Comparison of ENCODE assay signal across 1 cellular context in the genomic region with DNA sequence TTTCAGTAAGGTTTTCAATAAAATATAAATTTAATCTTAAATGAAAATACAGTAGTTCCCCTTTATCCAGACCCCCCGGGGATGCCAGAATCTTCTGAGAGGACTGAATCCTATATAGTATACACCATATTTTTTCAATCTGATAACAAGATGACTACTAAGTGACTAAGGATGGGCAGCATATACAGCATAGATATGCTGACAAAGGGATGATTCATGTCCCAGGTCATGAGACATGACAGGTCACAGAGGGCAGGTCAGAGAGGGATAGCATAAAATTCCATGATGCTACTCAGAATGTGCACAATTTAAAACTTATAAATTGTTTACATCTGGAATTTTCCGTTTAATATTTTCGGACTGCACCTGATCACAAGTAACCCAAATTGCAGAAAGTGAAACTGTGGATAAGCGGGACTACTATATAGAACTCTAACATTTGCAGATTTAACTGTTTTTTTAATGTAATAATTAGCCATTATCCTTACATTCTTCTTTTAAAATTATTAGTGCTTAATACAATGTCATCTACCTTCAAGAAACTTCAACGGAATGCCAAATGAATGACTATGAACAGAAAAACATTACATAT.
TF ChIP-seq lines count a peak whose summit lies in the region.

No MANE protein-coding gene starts in this region.

TF ChIP-seq in K562, 482 proteins besides CTCF, POLR2A, EP300 and RAD21 (continued from another document and continues in another):
- TF ChIP-seq, protein P1, sequence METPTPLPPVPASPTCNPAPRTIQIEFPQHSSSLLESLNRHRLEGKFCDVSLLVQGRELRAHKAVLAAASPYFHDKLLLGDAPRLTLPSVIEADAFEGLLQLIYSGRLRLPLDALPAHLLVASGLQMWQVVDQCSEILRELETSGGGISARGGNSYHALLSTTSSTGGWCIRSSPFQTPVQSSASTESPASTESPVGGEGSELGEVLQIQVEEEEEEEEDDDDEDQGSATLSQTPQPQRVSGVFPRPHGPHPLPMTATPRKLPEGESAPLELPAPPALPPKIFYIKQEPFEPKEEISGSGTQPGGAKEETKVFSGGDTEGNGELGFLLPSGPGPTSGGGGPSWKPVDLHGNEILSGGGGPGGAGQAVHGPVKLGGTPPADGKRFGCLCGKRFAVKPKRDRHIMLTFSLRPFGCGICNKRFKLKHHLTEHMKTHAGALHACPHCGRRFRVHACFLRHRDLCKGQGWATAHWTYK (CRISPR knock-in tag; IDR thresholded peaks at IDR 0.05) = no peak
- TF ChIP-seq ILK (tag; IDR thresholded peaks at IDR 0.05; ENCODE audit: borderline replicate concordance, low read depth) = no peak
- TF ChIP-seq KLF13 (tag; IDR thresholded peaks at IDR 0.05; ENCODE audit: borderline replicate concordance, low read depth) = no peak
- TF ChIP-seq ZNF551 (CRISPR knock-in tag; IDR thresholded peaks at IDR 0.05) = no peak
- no peak for TF ChIP-seq ZKSCAN8 (CRISPR knock-in tag; IDR thresholded peaks at IDR 0.05)
- TF ChIP-seq, protein P2, sequence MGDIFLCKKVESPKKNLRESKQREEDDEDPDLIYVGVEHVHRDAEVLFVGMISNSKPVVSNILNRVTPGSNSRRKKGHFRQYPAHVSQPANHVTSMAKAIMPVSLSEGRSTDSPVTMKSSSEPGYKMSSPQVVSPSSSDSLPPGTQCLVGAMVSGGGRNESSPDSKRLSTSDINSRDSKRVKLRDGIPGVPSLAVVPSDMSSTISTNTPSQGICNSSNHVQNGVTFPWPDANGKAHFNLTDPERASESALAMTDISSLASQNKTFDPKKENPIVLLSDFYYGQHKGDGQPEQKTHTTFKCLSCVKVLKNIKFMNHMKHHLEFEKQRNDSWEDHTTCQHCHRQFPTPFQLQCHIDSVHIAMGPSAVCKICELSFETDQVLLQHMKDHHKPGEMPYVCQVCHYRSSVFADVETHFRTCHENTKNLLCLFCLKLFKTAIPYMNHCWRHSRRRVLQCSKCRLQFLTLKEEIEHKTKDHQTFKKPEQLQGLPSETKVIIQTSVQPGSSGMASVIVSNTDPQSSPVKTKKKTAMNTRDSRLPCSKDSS (IDR thresholded peaks at IDR 0.05; ENCODE audit: low read depth, partially characterized antibody) = no peak
- no peak for TF ChIP-seq ZNF707 (CRISPR knock-in tag; conservative IDR thresholded peaks at IDR 0.05)
- no peak for TF ChIP-seq NRF1 (conservative IDR thresholded peaks at IDR 0.05 in 1 of 2, IDR thresholded peaks at IDR 0.05 in 1 of 2)
- TF ChIP-seq XRCC5 (IDR thresholded peaks at IDR 0.05; ENCODE audit: low read depth, low read length) = no peak
- no peak for TF ChIP-seq MXI1 (IDR thresholded peaks at IDR 0.05; ENCODE audit: low read depth, low read length)
- peak; percentile 86 for TF ChIP-seq SMARCE1 (IDR thresholded peaks at IDR 0.05)
- no peak for TF ChIP-seq MEF2D (tag; conservative IDR thresholded peaks at IDR 0.05; ENCODE audit: low read depth)
- TF ChIP-seq, protein P3, sequence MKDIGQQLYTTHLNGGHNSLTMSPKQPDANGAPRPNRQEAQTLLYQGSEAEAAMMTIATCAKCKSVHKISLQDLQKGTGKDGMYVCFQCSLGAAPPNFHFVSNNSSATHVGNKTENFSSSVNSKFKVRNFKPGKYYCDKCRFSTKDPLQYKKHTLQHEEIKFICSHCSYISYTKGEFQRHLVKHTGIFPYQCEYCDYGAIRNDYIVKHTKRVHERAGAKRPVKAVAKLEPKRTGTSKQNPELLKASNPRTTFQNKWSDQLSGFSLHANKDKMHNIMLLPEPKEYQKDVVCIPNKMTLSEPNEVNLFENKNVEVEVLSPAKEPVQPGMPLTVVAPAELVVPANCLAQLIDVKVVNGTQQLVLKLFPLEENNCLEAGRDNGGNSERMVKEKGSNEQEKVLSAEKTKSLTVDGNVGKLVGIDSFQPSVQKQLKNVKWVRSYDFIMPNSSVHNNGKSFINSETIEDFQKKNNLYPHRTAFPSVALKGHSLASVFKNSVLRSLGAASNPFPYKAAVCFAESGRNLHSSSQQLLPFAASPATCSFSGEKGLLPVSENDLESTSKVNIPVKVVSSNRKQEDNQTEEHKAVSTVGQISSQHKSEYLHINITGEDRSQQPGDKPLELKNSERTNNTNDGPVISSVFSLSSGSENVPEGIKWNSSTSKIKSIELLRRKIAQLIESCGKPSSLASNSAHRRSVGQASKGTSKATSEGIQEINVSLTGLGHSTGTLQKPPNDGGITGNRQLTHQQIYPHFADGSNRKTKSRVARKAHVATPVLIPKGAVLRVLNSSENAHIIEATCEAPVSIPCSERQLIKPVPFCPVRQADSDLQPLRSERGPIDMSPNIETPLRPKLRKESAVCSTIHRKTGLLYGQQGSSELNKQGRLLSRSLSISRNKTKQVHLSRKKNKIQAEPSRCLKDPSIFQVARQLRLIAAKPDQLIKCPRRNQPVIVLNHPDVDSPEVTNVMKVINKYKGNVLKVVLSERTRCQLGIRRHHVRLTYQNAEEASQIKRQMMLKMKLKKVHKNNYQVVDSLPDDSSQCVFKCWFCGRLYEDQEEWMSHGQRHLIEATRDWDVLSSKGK (CRISPR knock-in tag; IDR thresholded peaks at IDR 0.05) = no peak
- no peak for TF ChIP-seq SRSF7 (optimal IDR thresholded peaks at IDR 0.05; ENCODE audit: low read depth, low read length)
- TF ChIP-seq, protein P4, sequence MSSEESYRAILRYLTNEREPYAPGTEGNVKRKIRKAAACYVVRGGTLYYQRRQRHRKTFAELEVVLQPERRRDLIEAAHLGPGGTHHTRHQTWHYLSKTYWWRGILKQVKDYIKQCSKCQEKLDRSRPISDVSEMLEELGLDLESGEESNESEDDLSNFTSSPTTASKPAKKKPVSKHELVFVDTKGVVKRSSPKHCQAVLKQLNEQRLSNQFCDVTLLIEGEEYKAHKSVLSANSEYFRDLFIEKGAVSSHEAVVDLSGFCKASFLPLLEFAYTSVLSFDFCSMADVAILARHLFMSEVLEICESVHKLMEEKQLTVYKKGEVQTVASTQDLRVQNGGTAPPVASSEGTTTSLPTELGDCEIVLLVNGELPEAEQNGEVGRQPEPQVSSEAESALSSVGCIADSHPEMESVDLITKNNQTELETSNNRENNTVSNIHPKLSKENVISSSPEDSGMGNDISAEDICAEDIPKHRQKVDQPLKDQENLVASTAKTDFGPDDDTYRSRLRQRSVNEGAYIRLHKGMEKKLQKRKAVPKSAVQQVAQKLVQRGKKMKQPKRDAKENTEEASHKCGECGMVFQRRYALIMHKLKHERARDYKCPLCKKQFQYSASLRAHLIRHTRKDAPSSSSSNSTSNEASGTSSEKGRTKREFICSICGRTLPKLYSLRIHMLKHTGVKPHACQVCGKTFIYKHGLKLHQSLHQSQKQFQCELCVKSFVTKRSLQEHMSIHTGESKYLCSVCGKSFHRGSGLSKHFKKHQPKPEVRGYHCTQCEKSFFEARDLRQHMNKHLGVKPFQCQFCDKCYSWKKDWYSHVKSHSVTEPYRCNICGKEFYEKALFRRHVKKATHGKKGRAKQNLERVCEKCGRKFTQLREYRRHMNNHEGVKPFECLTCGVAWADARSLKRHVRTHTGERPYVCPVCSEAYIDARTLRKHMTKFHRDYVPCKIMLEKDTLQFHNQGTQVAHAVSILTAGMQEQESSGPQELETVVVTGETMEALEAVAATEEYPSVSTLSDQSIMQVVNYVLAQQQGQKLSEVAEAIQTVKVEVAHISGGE (CRISPR knock-in tag; IDR thresholded peaks at IDR 0.05) = no peak
- peak; percentile 43 for TF ChIP-seq CBFA2T3 (IDR thresholded peaks at IDR 0.05)
- TF ChIP-seq ZNF197 (CRISPR knock-in tag; IDR thresholded peaks at IDR 0.05; ENCODE audit: low read depth) = no peak
- TF ChIP-seq, protein P5, sequence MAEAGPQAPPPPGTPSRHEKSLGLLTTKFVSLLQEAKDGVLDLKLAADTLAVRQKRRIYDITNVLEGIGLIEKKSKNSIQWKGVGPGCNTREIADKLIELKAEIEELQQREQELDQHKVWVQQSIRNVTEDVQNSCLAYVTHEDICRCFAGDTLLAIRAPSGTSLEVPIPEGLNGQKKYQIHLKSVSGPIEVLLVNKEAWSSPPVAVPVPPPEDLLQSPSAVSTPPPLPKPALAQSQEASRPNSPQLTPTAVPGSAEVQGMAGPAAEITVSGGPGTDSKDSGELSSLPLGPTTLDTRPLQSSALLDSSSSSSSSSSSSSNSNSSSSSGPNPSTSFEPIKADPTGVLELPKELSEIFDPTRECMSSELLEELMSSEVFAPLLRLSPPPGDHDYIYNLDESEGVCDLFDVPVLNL (CRISPR knock-in tag; IDR thresholded peaks at IDR 0.05; ENCODE audit: low read depth) = no peak
- 0 out of 2 replicates have a peak, but pooled peaks have one; percentile 62 for TF ChIP-seq TOE1 (IDR thresholded peaks at IDR 0.05; ENCODE audit: borderline replicate concordance)
- TF ChIP-seq TOE1 (CRISPR knock-in tag; IDR thresholded peaks at IDR 0.05; ENCODE audit: borderline replicate concordance, low read depth) = no peak
- no peak for TF ChIP-seq POLR2AphosphoS2 (IDR thresholded peaks at IDR 0.05; ENCODE audit: low read length)
- TF ChIP-seq JUND (IDR thresholded peaks at IDR 0.05; ENCODE audit: borderline replicate concordance, low read depth, low read length) = peak; percentile 91
- TF ChIP-seq JUND (tag; IDR thresholded peaks at IDR 0.05; ENCODE audit: borderline replicate concordance, low read depth, low read length) = peak; percentile 87
- TF ChIP-seq, protein P6, sequence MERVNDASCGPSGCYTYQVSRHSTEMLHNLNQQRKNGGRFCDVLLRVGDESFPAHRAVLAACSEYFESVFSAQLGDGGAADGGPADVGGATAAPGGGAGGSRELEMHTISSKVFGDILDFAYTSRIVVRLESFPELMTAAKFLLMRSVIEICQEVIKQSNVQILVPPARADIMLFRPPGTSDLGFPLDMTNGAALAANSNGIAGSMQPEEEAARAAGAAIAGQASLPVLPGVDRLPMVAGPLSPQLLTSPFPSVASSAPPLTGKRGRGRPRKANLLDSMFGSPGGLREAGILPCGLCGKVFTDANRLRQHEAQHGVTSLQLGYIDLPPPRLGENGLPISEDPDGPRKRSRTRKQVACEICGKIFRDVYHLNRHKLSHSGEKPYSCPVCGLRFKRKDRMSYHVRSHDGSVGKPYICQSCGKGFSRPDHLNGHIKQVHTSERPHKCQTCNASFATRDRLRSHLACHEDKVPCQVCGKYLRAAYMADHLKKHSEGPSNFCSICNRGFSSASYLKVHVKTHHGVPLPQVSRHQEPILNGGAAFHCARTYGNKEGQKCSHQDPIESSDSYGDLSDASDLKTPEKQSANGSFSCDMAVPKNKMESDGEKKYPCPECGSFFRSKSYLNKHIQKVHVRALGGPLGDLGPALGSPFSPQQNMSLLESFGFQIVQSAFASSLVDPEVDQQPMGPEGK (CRISPR knock-in tag; IDR thresholded peaks at IDR 0.05; ENCODE audit: borderline replicate concordance) = no peak
- TF ChIP-seq PURB (CRISPR knock-in tag; IDR thresholded peaks at IDR 0.05; ENCODE audit: low read depth) = no peak
- TF ChIP-seq FOXA1 (IDR thresholded peaks at IDR 0.05; ENCODE audit: borderline replicate concordance) = no peak
- TF ChIP-seq ZNF77 (CRISPR knock-in tag; IDR thresholded peaks at IDR 0.05) = no peak
- TF ChIP-seq MAZ (CRISPR knock-in tag; conservative IDR thresholded peaks at IDR 0.05 in 1 of 2, IDR thresholded peaks at IDR 0.05 in 1 of 2) = no peak
- TF ChIP-seq RNF2 (IDR thresholded peaks at IDR 0.05) = no peak
- no peak for TF ChIP-seq TEAD1 (CRISPR knock-in tag; IDR thresholded peaks at IDR 0.05)
- TF ChIP-seq SMARCC2 (IDR thresholded peaks at IDR 0.05; ENCODE audit: low read depth) = peak; percentile 80
- no peak for TF ChIP-seq GABPA (tag; conservative IDR thresholded peaks at IDR 0.05; ENCODE audit: low read depth)
- TF ChIP-seq HCFC1 (IDR thresholded peaks at IDR 0.05; ENCODE audit: low read depth, low read length) = no peak
- TF ChIP-seq ZNF311 (CRISPR knock-in tag; IDR thresholded peaks at IDR 0.05) = no peak
- TF ChIP-seq MTF1 (CRISPR knock-in tag; IDR thresholded peaks at IDR 0.05; ENCODE audit: borderline replicate concordance) = no peak
- no peak for TF ChIP-seq ELF4 (CRISPR knock-in tag; IDR thresholded peaks at IDR 0.05)
- TF ChIP-seq, protein P7, sequence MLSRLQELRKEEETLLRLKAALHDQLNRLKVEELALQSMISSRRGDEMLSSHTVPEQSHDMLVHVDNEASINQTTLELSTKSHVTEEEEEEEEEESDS (CRISPR knock-in tag; IDR thresholded peaks at IDR 0.05) = no peak
- TF ChIP-seq CCAR2 (IDR thresholded peaks at IDR 0.05; ENCODE audit: low read depth, low read length) = no peak
- TF ChIP-seq HMG20A (CRISPR knock-in tag; conservative IDR thresholded peaks at IDR 0.05) = no peak
- no peak for TF ChIP-seq EGR1 (conservative IDR thresholded peaks at IDR 0.05)
- TF ChIP-seq MYBL2 (IDR thresholded peaks at IDR 0.05; ENCODE audit: low read depth) = no peak
- TF ChIP-seq MYBL2 (CRISPR knock-in tag; IDR thresholded peaks at IDR 0.05; ENCODE audit: borderline replicate concordance) = no peak
- no peak for TF ChIP-seq ELF2 (CRISPR knock-in tag; IDR thresholded peaks at IDR 0.05)
- TF ChIP-seq CBFA2T2 (conservative IDR thresholded peaks at IDR 0.05) = no peak; the same call in 1 of the 2 replicates
- no peak for TF ChIP-seq FOXK1 (CRISPR knock-in tag; IDR thresholded peaks at IDR 0.05; ENCODE audit: borderline replicate concordance)
- TF ChIP-seq PHF20 (IDR thresholded peaks at IDR 0.05; ENCODE audit: partially characterized antibody) = no peak
- TF ChIP-seq MED1 (CRISPR knock-in tag; IDR thresholded peaks at IDR 0.05; ENCODE audit: borderline replicate concordance) = no peak
- TF ChIP-seq TEAD4 (IDR thresholded peaks at IDR 0.05; ENCODE audit: low read length) = peak; percentile 34; the same call in 1 of the 2 replicates
- TF ChIP-seq TEAD4 (CRISPR knock-in tag; IDR thresholded peaks at IDR 0.05; ENCODE audit: borderline replicate concordance) = no peak
- TF ChIP-seq EHMT2 (IDR thresholded peaks at IDR 0.05) = no peak
- TF ChIP-seq ADNP (tag; IDR thresholded peaks at IDR 0.05) = 0 out of 2 replicates have a peak, but pooled peaks have one; percentile 18
- no peak for TF ChIP-seq POLR2AphosphoS5 (IDR thresholded peaks at IDR 0.05; ENCODE audit: control insufficient read depth, insufficient read depth, low read depth, low read length)
- no peak for TF ChIP-seq CEBPB (tag; IDR thresholded peaks at IDR 0.05)
- TF ChIP-seq TFAM (CRISPR knock-in tag; conservative IDR thresholded peaks at IDR 0.05) = no peak
- TF ChIP-seq ZNF444 (CRISPR knock-in tag; IDR thresholded peaks at IDR 0.05) = no peak
- no peak for TF ChIP-seq HDAC6 (IDR thresholded peaks at IDR 0.05; ENCODE audit: low read depth, low read length)
- TF ChIP-seq, protein P8, sequence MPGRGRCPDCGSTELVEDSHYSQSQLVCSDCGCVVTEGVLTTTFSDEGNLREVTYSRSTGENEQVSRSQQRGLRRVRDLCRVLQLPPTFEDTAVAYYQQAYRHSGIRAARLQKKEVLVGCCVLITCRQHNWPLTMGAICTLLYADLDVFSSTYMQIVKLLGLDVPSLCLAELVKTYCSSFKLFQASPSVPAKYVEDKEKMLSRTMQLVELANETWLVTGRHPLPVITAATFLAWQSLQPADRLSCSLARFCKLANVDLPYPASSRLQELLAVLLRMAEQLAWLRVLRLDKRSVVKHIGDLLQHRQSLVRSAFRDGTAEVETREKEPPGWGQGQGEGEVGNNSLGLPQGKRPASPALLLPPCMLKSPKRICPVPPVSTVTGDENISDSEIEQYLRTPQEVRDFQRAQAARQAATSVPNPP (IDR thresholded peaks at IDR 0.05; ENCODE audit: borderline replicate concordance, insufficient read depth, insufficient read length) = no peak
